1 cellular context compared by ENCODE assay signal in genomic region chr11:102192349-102193066, GRCh38.
TF ChIP-seq lines count a peak whose summit lies in the region.

No MANE protein-coding gene starts in this region.

TF ChIP-seq in HepG2, 621 proteins besides CTCF, POLR2A, EP300 and RAD21 (continued from another document and continues in another):
- TF ChIP-seq HMGXB3 (CRISPR knock-in tag; IDR thresholded peaks at IDR 0.05; ENCODE audit: borderline replicate concordance) (no peak), MBD4 (IDR thresholded peaks at IDR 0.05; ENCODE audit: borderline replicate concordance, low read length) (peak; percentile 82; the same call in 1 of the 2 replicates), ZBTB7B (CRISPR knock-in tag; IDR thresholded peaks at IDR 0.05) (peak; percentile 63; the same call in 1 of the 2 replicates), ZBTB14 (CRISPR knock-in tag; IDR thresholded peaks at IDR 0.05) (no peak), ZNF614 (CRISPR knock-in tag; IDR thresholded peaks at IDR 0.05; ENCODE audit: borderline replicate concordance) (peak; percentile 59), ZNF770 (CRISPR knock-in tag; IDR thresholded peaks at IDR 0.05) (no peak), RBM22 (optimal IDR thresholded peaks at IDR 0.05; ENCODE audit: low read length) (peak; percentile 61), MLXIP (CRISPR knock-in tag; IDR thresholded peaks at IDR 0.05; ENCODE audit: borderline replicate concordance) (no peak), NONO (IDR thresholded peaks at IDR 0.05) (no peak), NONO (CRISPR knock-in tag; conservative IDR thresholded peaks at IDR 0.05) (no peak; the same call in 1 of the 2 replicates), DBP (CRISPR knock-in tag; IDR thresholded peaks at IDR 0.05; ENCODE audit: not compliant biosample characterization) (no peak), ZSCAN12 (CRISPR knock-in tag; IDR thresholded peaks at IDR 0.05) (no peak), ZNF710 (CRISPR knock-in tag; IDR thresholded peaks at IDR 0.05; ENCODE audit: borderline replicate concordance) (peak; percentile 57; the same call in 1 of the 2 replicates), PITX1 (CRISPR knock-in tag; IDR thresholded peaks at IDR 0.05) (peak; percentile 98), ZNF605 (CRISPR knock-in tag; IDR thresholded peaks at IDR 0.05) (no peak), HES4 (CRISPR knock-in tag; IDR thresholded peaks at IDR 0.05; ENCODE audit: borderline replicate concordance) (no peak), ZNF24 (IDR thresholded peaks at IDR 0.05) (peak; percentile 16; the same call in 1 of the 2 replicates), KDM5A (IDR thresholded peaks at IDR 0.05; ENCODE audit: borderline replicate concordance, low read length) (no peak), TAF15 (IDR thresholded peaks at IDR 0.05; ENCODE audit: low read depth, low read length, poor library complexity, severe bottlenecking) (no peak), SALL2 (CRISPR knock-in tag; IDR thresholded peaks at IDR 0.05) (no peak), MLLT10 (CRISPR knock-in tag; IDR thresholded peaks at IDR 0.05) (no peak), ZNF550 (CRISPR knock-in tag; IDR thresholded peaks at IDR 0.05; ENCODE audit: borderline replicate concordance) (no peak), CCAR2 (optimal IDR thresholded peaks at IDR 0.05; ENCODE audit: low read depth, low read length) (no peak), ZNF569 (CRISPR knock-in tag; IDR thresholded peaks at IDR 0.05; ENCODE audit: borderline replicate concordance) (no peak), HNF4A (CRISPR knock-in tag; IDR thresholded peaks at IDR 0.05) (peak; percentile 94)
- TF ChIP-seq, protein P1, sequence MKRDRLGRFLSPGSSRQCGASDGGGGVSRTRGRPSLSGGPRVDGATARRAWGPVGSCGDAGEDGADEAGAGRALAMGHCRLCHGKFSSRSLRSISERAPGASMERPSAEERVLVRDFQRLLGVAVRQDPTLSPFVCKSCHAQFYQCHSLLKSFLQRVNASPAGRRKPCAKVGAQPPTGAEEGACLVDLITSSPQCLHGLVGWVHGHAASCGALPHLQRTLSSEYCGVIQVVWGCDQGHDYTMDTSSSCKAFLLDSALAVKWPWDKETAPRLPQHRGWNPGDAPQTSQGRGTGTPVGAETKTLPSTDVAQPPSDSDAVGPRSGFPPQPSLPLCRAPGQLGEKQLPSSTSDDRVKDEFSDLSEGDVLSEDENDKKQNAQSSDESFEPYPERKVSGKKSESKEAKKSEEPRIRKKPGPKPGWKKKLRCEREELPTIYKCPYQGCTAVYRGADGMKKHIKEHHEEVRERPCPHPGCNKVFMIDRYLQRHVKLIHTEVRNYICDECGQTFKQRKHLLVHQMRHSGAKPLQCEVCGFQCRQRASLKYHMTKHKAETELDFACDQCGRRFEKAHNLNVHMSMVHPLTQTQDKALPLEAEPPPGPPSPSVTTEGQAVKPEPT (CRISPR knock-in tag; IDR thresholded peaks at IDR 0.05; ENCODE audit: low read depth), result no peak
- TF ChIP-seq, protein P2, sequence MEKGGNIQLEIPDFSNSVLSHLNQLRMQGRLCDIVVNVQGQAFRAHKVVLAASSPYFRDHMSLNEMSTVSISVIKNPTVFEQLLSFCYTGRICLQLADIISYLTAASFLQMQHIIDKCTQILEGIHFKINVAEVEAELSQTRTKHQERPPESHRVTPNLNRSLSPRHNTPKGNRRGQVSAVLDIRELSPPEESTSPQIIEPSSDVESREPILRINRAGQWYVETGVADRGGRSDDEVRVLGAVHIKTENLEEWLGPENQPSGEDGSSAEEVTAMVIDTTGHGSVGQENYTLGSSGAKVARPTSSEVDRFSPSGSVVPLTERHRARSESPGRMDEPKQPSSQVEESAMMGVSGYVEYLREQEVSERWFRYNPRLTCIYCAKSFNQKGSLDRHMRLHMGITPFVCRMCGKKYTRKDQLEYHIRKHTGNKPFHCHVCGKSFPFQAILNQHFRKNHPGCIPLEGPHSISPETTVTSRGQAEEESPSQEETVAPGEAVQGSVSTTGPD (CRISPR knock-in tag; IDR thresholded peaks at IDR 0.05), result no peak
- TF ChIP-seq, protein P3, sequence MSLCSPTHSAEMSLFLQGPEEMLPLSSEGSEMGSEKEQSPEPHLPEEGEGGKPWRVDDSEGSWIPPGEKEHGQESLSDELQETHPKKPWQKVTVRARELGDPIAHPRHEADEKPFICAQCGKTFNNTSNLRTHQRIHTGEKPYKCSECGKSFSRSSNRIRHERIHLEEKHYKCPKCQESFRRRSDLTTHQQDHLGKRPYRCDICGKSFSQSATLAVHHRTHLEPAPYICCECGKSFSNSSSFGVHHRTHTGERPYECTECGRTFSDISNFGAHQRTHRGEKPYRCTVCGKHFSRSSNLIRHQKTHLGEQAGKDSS (CRISPR knock-in tag; IDR thresholded peaks at IDR 0.05; ENCODE audit: borderline replicate concordance, low read depth), result no peak
- TF ChIP-seq, protein P4, sequence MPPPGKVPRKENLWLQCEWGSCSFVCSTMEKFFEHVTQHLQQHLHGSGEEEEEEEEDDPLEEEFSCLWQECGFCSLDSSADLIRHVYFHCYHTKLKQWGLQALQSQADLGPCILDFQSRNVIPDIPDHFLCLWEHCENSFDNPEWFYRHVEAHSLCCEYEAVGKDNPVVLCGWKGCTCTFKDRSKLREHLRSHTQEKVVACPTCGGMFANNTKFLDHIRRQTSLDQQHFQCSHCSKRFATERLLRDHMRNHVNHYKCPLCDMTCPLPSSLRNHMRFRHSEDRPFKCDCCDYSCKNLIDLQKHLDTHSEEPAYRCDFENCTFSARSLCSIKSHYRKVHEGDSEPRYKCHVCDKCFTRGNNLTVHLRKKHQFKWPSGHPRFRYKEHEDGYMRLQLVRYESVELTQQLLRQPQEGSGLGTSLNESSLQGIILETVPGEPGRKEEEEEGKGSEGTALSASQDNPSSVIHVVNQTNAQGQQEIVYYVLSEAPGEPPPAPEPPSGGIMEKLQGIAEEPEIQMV (CRISPR knock-in tag; IDR thresholded peaks at IDR 0.05; ENCODE audit: low read depth), result no peak; the same call in 1 of the 2 replicates
- TF ChIP-seq, protein P5, sequence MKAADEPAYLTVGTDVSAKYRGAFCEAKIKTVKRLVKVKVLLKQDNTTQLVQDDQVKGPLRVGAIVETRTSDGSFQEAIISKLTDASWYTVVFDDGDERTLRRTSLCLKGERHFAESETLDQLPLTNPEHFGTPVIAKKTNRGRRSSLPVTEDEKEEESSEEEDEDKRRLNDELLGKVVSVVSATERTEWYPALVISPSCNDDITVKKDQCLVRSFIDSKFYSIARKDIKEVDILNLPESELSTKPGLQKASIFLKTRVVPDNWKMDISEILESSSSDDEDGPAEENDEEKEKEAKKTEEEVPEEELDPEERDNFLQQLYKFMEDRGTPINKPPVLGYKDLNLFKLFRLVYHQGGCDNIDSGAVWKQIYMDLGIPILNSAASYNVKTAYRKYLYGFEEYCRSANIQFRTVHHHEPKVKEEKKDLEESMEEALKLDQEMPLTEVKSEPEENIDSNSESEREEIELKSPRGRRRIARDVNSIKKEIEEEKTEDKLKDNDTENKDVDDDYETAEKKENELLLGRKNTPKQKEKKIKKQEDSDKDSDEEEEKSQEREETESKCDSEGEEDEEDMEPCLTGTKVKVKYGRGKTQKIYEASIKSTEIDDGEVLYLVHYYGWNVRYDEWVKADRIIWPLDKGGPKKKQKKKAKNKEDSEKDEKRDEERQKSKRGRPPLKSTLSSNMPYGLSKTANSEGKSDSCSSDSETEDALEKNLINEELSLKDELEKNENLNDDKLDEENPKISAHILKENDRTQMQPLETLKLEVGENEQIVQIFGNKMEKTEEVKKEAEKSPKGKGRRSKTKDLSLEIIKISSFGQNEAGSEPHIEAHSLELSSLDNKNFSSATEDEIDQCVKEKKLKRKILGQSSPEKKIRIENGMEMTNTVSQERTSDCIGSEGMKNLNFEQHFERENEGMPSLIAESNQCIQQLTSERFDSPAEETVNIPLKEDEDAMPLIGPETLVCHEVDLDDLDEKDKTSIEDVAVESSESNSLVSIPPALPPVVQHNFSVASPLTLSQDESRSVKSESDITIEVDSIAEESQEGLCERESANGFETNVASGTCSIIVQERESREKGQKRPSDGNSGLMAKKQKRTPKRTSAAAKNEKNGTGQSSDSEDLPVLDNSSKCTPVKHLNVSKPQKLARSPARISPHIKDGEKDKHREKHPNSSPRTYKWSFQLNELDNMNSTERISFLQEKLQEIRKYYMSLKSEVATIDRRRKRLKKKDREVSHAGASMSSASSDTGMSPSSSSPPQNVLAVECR (CRISPR knock-in tag; IDR thresholded peaks at IDR 0.05; ENCODE audit: borderline replicate concordance), result no peak; the same call in 1 of the 2 replicates
